8 cellular contexts compared by ENCODE assay signal in the genomic region with DNA sequence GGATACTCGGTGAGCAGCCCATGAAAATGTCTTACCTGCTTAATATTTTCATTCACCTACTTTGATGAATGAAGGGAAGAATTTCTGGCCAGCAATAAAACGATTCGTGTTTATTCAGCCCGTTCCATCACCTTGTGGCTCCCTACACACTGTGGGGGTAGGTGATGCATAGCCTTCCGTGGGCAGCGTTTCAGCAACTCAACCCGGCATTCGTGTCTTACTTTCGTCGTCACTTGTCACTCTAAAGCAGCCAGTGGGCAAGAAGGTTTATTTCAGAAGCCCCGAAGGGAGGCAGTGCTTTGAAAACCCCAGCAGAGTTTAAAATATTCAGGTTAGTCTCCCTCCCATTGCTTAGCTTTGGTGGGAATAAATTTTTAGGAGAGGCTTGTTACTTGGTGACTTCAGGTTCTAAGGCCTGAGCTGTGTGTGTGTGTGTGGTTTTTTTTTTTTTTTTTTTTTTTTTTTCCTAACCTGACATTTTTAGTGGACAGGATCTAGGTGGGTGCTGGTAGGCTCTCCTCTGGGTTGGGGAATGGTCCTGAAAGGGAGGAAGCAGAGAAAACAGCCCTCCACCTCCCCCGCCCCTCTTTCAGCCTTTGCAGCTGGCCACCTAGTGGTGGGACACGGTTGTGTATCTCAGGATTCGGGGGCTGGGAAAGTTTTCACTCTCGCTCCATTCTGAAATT. TPM values are rescaled to one million over a fixed set of nuclear protein-coding genes. Genes with fewer than 3 reads are reported as not detected.
A peak's percentile ranks its signal among the peaks of the same experiment; 100 is the strongest.
DNase-seq lines count a peak whose midpoint lies in the region; ATAC-seq, FAIRE-seq and TF ChIP-seq lines count a peak whose summit lies in the region.

No MANE protein-coding gene starts in this region.

- H2AFZ ChIP-seq in ACC112 (ENCODE audit: low read length, unreplicated experiment), result peak overlapping the region; percentile 92

- peak overlapping the region; percentile 95 for H3K4me3 ChIP-seq in ACC112 (ENCODE audit: low read depth, low read length)
- peak overlapping the region; percentile 61 for H3K4me3 ChIP-seq in RWPE2 (ENCODE audit: severe bottlenecking)
- peak overlapping the region; percentile 25 to 95 (median 83) for H3K4me3 ChIP-seq in transverse colon

- H3K27ac ChIP-seq in ACC112 (ENCODE audit: low read depth, low read length) (peak overlapping the region; percentile 75), RWPE2 (ENCODE audit: poor library complexity, severe bottlenecking) (peak overlapping the region; percentile 72), transverse colon (peak overlapping the region; percentile 99 to 100 (median 100))

- FAIRE-seq in GM12892 (lab: Jason Lieb, UNC), result peak; percentile 71

- peaks cover 66% of the 10 kb centered on the region for H3K4me1 Mint-ChIP-seq in activated naive CD4-positive, alpha-beta T cell treated with anti-CD3 and anti-CD28 coated beads, Interleukin-2, amount 50 U/mL, for 24 hours

- H3K27me3 ChIP-seq in ACC112 (ENCODE audit: insufficient read depth, low read length), result no peaks in the 10 kb centered on the region
- no peaks in the 10 kb centered on the region for H3K27me3 ChIP-seq in RWPE2 (ENCODE audit: insufficient read depth, poor library complexity, severe bottlenecking)
- H3K27me3 ChIP-seq in transverse colon, result peaks cover 9% of the 10 kb centered on the region

- peak overlapping the region; percentile 98 for H3K4me3 Mint-ChIP-seq in activated naive CD4-positive, alpha-beta T cell treated with anti-CD3 and anti-CD28 coated beads, Interleukin-2, amount 50 U/mL, for 24 hours

- intact Hi-C loops in transverse colon (cut with DNase I; ENCODE audit: low total_unique reads), result loop anchor here (5.0 kb wide), 2 partner anchors 93 to 213 kb away; no protein-coding TSS in a partner anchor

- H3K9me3 Mint-ChIP-seq in activated naive CD4-positive, alpha-beta T cell treated with anti-CD3 and anti-CD28 coated beads, Interleukin-2, amount 50 U/mL, for 24 hours, result no peaks in the 10 kb centered on the region

- H3K4me1 ChIP-seq in ACC112 (ENCODE audit: control insufficient read depth, insufficient read depth, low read length, unreplicated experiment), result peaks cover 37% of the 10 kb centered on the region
- peaks cover 19% of the 10 kb centered on the region for H3K4me1 ChIP-seq in RWPE2 (ENCODE audit: insufficient read depth, poor library complexity, severe bottlenecking)
- H3K4me1 ChIP-seq in transverse colon, result peaks cover 11 to 66% (median 39%) of the 10 kb centered on the region in 4 donors

- peak; percentile 21; the same call in 1 of the 2 replicates for TF ChIP-seq POLR2A in GM12892 (IDR thresholded peaks at IDR 0.05; ENCODE audit: low read depth, low read length)
- TF ChIP-seq POLR2A in transverse colon (IDR thresholded peaks at IDR 0.05), result no peak

- ATAC-seq in RWPE2 (ENCODE audit: low read depth) (no peak), omental fat pad (ENCODE audit: low FRiP score) (peak; percentile 29)

- peaks cover 37% of the 10 kb centered on the region for H3K79me2 ChIP-seq in ACC112 (ENCODE audit: control insufficient read depth, insufficient read depth, low read length, unreplicated experiment)

- in situ Hi-C loops in transverse colon (cut with MboI; ENCODE audit: low pct_ligation_motif_present in 1 of 4, low pct_unique_long_range_greater_than_20kb in 1 of 4, low sequenced_read_pairs in 3 of 4), result loop anchor here in 1 of 4 donors (10.0 kb wide), 2 partner anchors 206 to 236 kb away; no protein-coding TSS in a partner anchor

- TF ChIP-seq EP300 in transverse colon (IDR thresholded peaks at IDR 0.05; ENCODE audit: low read depth), result no peak

- H3K27me3 Mint-ChIP-seq in activated naive CD4-positive, alpha-beta T cell treated with anti-CD3 and anti-CD28 coated beads, Interleukin-2, amount 50 U/mL, for 24 hours, result no peaks in the 10 kb centered on the region

- peak; percentile 87 for TF ChIP-seq CTCF in RWPE2 (IDR thresholded peaks at IDR 0.05; ENCODE audit: poor library complexity, severe bottlenecking)
- TF ChIP-seq CTCF in omental fat pad (IDR thresholded peaks at IDR 0.05), result peak in 2 of 3 donors; percentile 55 to 79
- TF ChIP-seq CTCF in transverse colon (IDR thresholded peaks at IDR 0.05), result peak; percentile 74 to 86 (median 77)

- no peaks in the 10 kb centered on the region for H3K36me3 ChIP-seq in ACC112 (ENCODE audit: insufficient read depth, low read length)
- H3K36me3 ChIP-seq in RWPE2 (ENCODE audit: low read depth), result no peaks in the 10 kb centered on the region
- no peaks in the 10 kb centered on the region for H3K36me3 ChIP-seq in transverse colon

- 0 to 14% methylated on average over 1 to 15 of the region's 15 CpGs for WGBS in transverse colon (ENCODE audit: low coverage in 1 of 2), 2 donors

- H3K9me3 ChIP-seq in RWPE2 (ENCODE audit: severe bottlenecking) (no peaks in the 10 kb centered on the region), transverse colon (no peaks in the 10 kb centered on the region)

- peak overlapping the region; percentile 98 for H3K27ac Mint-ChIP-seq in activated naive CD4-positive, alpha-beta T cell treated with anti-CD3 and anti-CD28 coated beads, Interleukin-2, amount 50 U/mL, for 24 hours

- peaks cover 2% of the 10 kb centered on the region for H3K36me3 Mint-ChIP-seq in activated naive CD4-positive, alpha-beta T cell treated with anti-CD3 and anti-CD28 coated beads, Interleukin-2, amount 50 U/mL, for 24 hours

- DNase-seq in GM12892 (ENCODE audit: insufficient read length), result no peak
- DNase-seq in RWPE2 (ENCODE audit: low spot score), result no peak
- DNase-seq in glomerular visceral epithelial cell (ENCODE audit: extremely low spot score), result peak; percentile 47
- DNase-seq in omental fat pad (ENCODE audit: low spot score), result peak; percentile 66
- peak; percentile 60 for DNase-seq in transverse colon
- no peak for DNase-seq in GOT3 (lab: John Stamatoyannopoulos, UW)

RNA-seq across cellular contexts. Expression of a gene that starts 1.8 kb away (rescaled TPM):
- 13.0 TPM for polyA plus RNA-seq in GM12892 (2012; ENCODE audit: missing spikeins)
- 10 to 100 TPM; 15.9 to 53.8 (median 18.4) TPM for total RNA-seq in omental fat pad
- 100 to 1,000 TPM in 1 of 4 donors, 10 to 100 TPM in 1, 1 to 10 TPM in 2; 6.0 to 111 (median 9.5) TPM for total RNA-seq in transverse colon

RNA-seq across cellular contexts. Expression of a gene that starts 30.6 kb away (rescaled TPM):
- 290 TPM for polyA plus RNA-seq in GM12892 (2012; ENCODE audit: missing spikeins)
- 100 to 1,000 TPM; 125 to 201 (median 156) TPM for total RNA-seq in omental fat pad
- 100 to 1,000 TPM in 2 of 4 donors, 10 to 100 TPM in 2; 24.7 to 141 (median 78.9) TPM for total RNA-seq in transverse colon

RNA-seq across cellular contexts. Expression of a gene that starts 43.7 kb away (rescaled TPM):
- 40.4 TPM for polyA plus RNA-seq in GM12892 (2012; ENCODE audit: missing spikeins)
- total RNA-seq in omental fat pad (10 to 100 TPM; 17.1 to 30.1 (median 24.2) TPM), transverse colon (10 to 100 TPM; 15.0 to 61.3 (median 27.7) TPM)

Comparison
In these comparisons a context has a peak if more than half of its experiments do, and no peak if none do; other contexts are left out.
1. DNase-seq: peak in glomerular visceral epithelial cell (single experiment), omental fat pad (single experiment) and transverse colon (single experiment); none in GM12892 (single experiment), RWPE2 (single experiment) and GOT3 (single experiment).
2. Peak in every context shown above with its lines, with median percentiles within 50 percentile points of each other: H3K27ac ChIP-seq, H3K4me3 ChIP-seq and CTCF ChIP-seq.